Comparison of ENCODE assay signal across 8 cellular contexts in genomic region chr6:90284236-90284744, GRCh38.
DNase-seq lines count a peak whose midpoint lies in the region; ATAC-seq and TF ChIP-seq lines count a peak whose summit lies in the region.

No MANE protein-coding gene starts in this region.

- peak; percentile 43 for TF ChIP-seq CTCF in brain microvascular endothelial cell (IDR thresholded peaks at IDR 0.05; ENCODE audit: low read depth, low read length, missing control alignments)

- no peak overlapping the region for H3K4me3 ChIP-seq in brain microvascular endothelial cell (ENCODE audit: low read depth, low read length)

- no peaks in the 10 kb centered on the region for H3K36me3 ChIP-seq in brain microvascular endothelial cell (replicated peaks)

- H3K27ac ChIP-seq in brain microvascular endothelial cell, result peak overlapping the region; percentile 68

- DNase-seq in activated effector memory CD4-positive, alpha-beta T cell treated with anti-CD3 and anti-CD28 coated beads, Interleukin-2, amount 50 U/mL, for 16 hours, result peak; percentile 80
- no peak for DNase-seq in activated effector memory CD4-positive, alpha-beta T cell treated with Interleukin-2 at 50 U/mL for 16 hours
- peak; percentile 65 for DNase-seq in RPMI8226
- DNase-seq in brain microvascular endothelial cell, result peak; percentile 91
- peak; percentile 82 for DNase-seq in left kidney (ENCODE audit: low read depth, low spot score)
- DNase-seq in globus pallidus (ENCODE audit: low spot score), result no peak

- H3K36me3 Mint-ChIP-seq in stimulated activated memory B cell treated with anti-CD40 and anti-IgM and Interleukin-4, amounts not matched to agents 10 μg/mL and 1 μg/mL and 100 μg/mL, for 72 hours, result peaks cover 2% of the 10 kb centered on the region

- peak; percentile 6 for ATAC-seq in HG03097 (IDR thresholded peaks at IDR 0.05; ENCODE audit: low FRiP score, unreplicated experiment)
- ATAC-seq in stimulated activated memory B cell treated with anti-CD40 and anti-IgM and Interleukin-4, amounts not matched to agents 10 μg/mL and 1 μg/mL and 100 μg/mL, for 72 hours, result peak; percentile 72

- no peaks in the 10 kb centered on the region for H3K27me3 Mint-ChIP-seq in stimulated activated memory B cell treated with anti-CD40 and anti-IgM and Interleukin-4, amounts not matched to agents 10 μg/mL and 1 μg/mL and 100 μg/mL, for 72 hours

- peaks cover 70% of the 10 kb centered on the region for H3K4me1 Mint-ChIP-seq in stimulated activated memory B cell treated with anti-CD40 and anti-IgM and Interleukin-4, amounts not matched to agents 10 μg/mL and 1 μg/mL and 100 μg/mL, for 72 hours

- peak overlapping the region; percentile 82 for H3K4me3 Mint-ChIP-seq in stimulated activated memory B cell treated with anti-CD40 and anti-IgM and Interleukin-4, amounts not matched to agents 10 μg/mL and 1 μg/mL and 100 μg/mL, for 72 hours

- in situ Hi-C loops in brain microvascular endothelial cell (cut with HindIII; ENCODE audit: low pct_ligation_motif_present, low sequenced_read_pairs), result loop anchor here (25.0 kb wide), 1 partner anchor 203 kb away; no protein-coding TSS in a partner anchor

- H3K9me3 Mint-ChIP-seq in stimulated activated memory B cell treated with anti-CD40 and anti-IgM and Interleukin-4, amounts not matched to agents 10 μg/mL and 1 μg/mL and 100 μg/mL, for 72 hours, result peaks cover 2% of the 10 kb centered on the region

- no peaks in the 10 kb centered on the region for H3K27me3 ChIP-seq in brain microvascular endothelial cell (replicated peaks)

- peak overlapping the region; percentile 95 for H3K27ac Mint-ChIP-seq in stimulated activated memory B cell treated with anti-CD40 and anti-IgM and Interleukin-4, amounts not matched to agents 10 μg/mL and 1 μg/mL and 100 μg/mL, for 72 hours

Comparison
In these comparisons a context has a peak if more than half of its experiments do, and no peak if none do; other contexts are left out.
1. DNase-seq: peak in activated effector memory CD4-positive, alpha-beta T cell treated with anti-CD3 and anti-CD28 coated beads, Interleukin-2, amount 50 U/mL, for 16 hours (single experiment), RPMI8226 (single experiment), brain microvascular endothelial cell (single experiment) and left kidney (single experiment); none in activated effector memory CD4-positive, alpha-beta T cell treated with Interleukin-2 at 50 U/mL for 16 hours (single experiment) and globus pallidus (single experiment).